Comparison of ENCODE assay signal across 36 cellular contexts in the genomic region with DNA sequence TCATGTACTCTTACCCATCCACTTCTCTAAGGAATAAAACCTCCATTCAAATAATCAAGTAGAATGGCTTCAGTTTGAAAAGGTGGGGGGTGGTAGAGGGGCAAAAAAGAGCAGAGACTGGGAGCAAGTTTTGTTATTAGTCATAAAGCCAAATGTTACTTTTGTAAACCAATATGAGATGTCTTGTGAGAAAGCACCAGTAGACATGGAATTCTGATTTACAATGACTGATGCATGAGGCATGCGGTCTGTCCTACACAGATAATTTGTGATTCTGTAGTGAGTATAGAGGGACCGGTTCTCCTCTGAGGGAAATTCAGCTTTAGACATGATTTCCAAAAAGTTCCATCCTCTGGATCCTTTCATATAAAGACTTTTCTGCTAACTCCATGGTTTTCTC. TPM values are rescaled to one million over a fixed set of nuclear protein-coding genes. Genes with fewer than 3 reads are reported as not detected.
DNase-seq lines count a peak whose midpoint lies in the region; ATAC-seq and TF ChIP-seq lines count a peak whose summit lies in the region.
"Had no signal": no experiment of that assay in that cellular context is flagged by ENCODE, and none has a peak within 500 bp of the region (broad histone marks: within the 10 kb centered on the region; RNA-seq: fewer than 3 reads in every experiment).

No MANE protein-coding gene starts in this region.

- no peak overlapping the region for H3K27ac ChIP-seq in brain microvascular endothelial cell
- H3K27ac ChIP-seq: BLaER1, coronary artery, left lung, ovary, PC-9, tibial nerve, VCaP had no signal

- in situ Hi-C loops in brain microvascular endothelial cell (cut with HindIII; ENCODE audit: low pct_ligation_motif_present, low sequenced_read_pairs) = no loop called here

- peaks cover 3% of the 10 kb centered on the region; the same call in 1 of the 2 replicates for H3K9me3 ChIP-seq in MG63
- H3K9me3 ChIP-seq: ovary had no signal

- H3K27me3 ChIP-seq in brain microvascular endothelial cell (replicated peaks) (no peaks in the 10 kb centered on the region), MG63 (no peaks in the 10 kb centered on the region)
- H3K27me3 ChIP-seq: BLaER1, left lung, ovary, tibial nerve had no signal

- no peak for ATAC-seq in sciatic nerve
- ATAC-seq: HCT116; HepG2; left lung; naive thymus-derived CD4-positive, alpha-beta T cell had no signal

- intact Hi-C loops in sciatic nerve (cut with DNase I) = no loop called here

- H3K36me3 ChIP-seq in brain microvascular endothelial cell (replicated peaks) (no peaks in the 10 kb centered on the region), MG63 (no peaks in the 10 kb centered on the region)
- H3K36me3 ChIP-seq: BLaER1, left lung, ovary, tibial nerve had no signal

- DNase-seq in AG10803 (ENCODE audit: low read depth) (peak; percentile 52), HT1080 (ENCODE audit: low read depth) (peak; percentile 20), brain microvascular endothelial cell (peak; percentile 70), myocyte (ENCODE audit: low read depth) (peak; percentile 39), MG63 (no peak), HT-29 (ENCODE audit: low spot score) (no peak), MV-4-11 (lab: John Stamatoyannopoulos, UW) (no peak), sciatic nerve (ENCODE audit: low spot score) (no peak)
- DNase-seq: activated CD4-positive, alpha-beta T cell treated with anti-CD3 and anti-CD28 coated beads for 48 hours; activated gamma-delta T cell; activated naive CD8-positive, alpha-beta T cell treated with anti-CD3 and anti-CD28 coated beads, Interleukin-2, amount 10 ng/mL, durations not matched to agents 7 days and 5 days; activated T-cell treated with anti-CD3 and anti-CD28 coated beads, Interleukin-2, amount 50 U/mL, for 24 hours; DMS53; hippocampal formation; Kasumi-1; left lung; naive thymus-derived CD4-positive, alpha-beta T cell; NCI-H1092; NCI-H187; NCI-H2171 treated with DMSO at 0.1 percent for 48 hours; NCI-H524; NK-92 treated with Interleukin-12 subunit alpha and Interleukin-12 subunit beta, amount 100 ng/mL, for 24 hours; ovary; PC-9; retina; SHP77; stimulated activated CD4-positive, alpha-beta T cell treated with anti-CD3 and anti-CD28 coated beads, Interleukin-1b, Interleukin-23, amount 100 ng/mL, for 48 hours; stimulated activated CD8-positive, alpha-beta memory T cell treated with anti-CD3 and anti-CD28 coated beads, Interleukin-4, amount 100 ng/mL, for 48 hours had no signal

- TF ChIP-seq CTCF in AG10803 (conservative IDR thresholded peaks at IDR 0.05; ENCODE audit: low read length) (no peak), brain microvascular endothelial cell (IDR thresholded peaks at IDR 0.05; ENCODE audit: low read depth, low read length, missing control alignments) (no peak)

- no peak overlapping the region for H3K4me3 ChIP-seq in AG10803 (ENCODE audit: low read length)
- H3K4me3 ChIP-seq in brain microvascular endothelial cell (ENCODE audit: low read depth, low read length) = no peak overlapping the region
- no peak overlapping the region for H3K4me3 ChIP-seq in MG63
- H3K4me3 ChIP-seq: BLaER1, coronary artery, left lung, ovary, PC-9, smooth muscle cell, tibial nerve had no signal

RNA-seq across cellular contexts. Expression of a gene that starts 12.9 kb away (rescaled TPM):
- total RNA-seq in HT1080 (2014; rRNA removed; shearing (Covaris generic)) = 1.2 and 1.7 TPM in 2 replicates
- polyA plus RNA-seq in HT1080 (2015; cell fraction: cytosol; rRNA removed) = 0.29 and 0.33 TPM in 2 replicates
- polyA plus RNA-seq in HT1080 (2015; cell fraction: nucleus; rRNA removed) = 0.66 and 0.72 TPM in 2 replicates
- total RNA-seq in myocyte (1.7 and 2.4 TPM in 2 replicates), sciatic nerve (7.6 TPM)
- 0.23 TPM for polyA plus RNA-seq in myocyte (2012)
- not detected in 2 replicates for total RNA-seq in MG63 (2014; rRNA removed; shearing (Covaris generic); ENCODE audit: low replicate concordance)
- 0.08 and 0.26 TPM in 2 replicates for total RNA-seq in HT-29 (2014; rRNA removed; shearing (Covaris generic))
- total RNA-seq: activated CD8-positive, alpha-beta memory T cell treated with anti-CD3 and anti-CD28 coated beads for 36 hours; HepG2; smooth muscle cell had no signal
- polyA plus RNA-seq: naive thymus-derived CD4-positive, alpha-beta T cell; smooth muscle cell had no signal

Comparison
In these comparisons a context has a peak if more than half of its experiments do, and no peak if none do; other contexts are left out.
1. DNase-seq: peak in AG10803 (single experiment), HT1080 (single experiment), brain microvascular endothelial cell (single experiment) and myocyte (single experiment); none in MG63 (single experiment), HT-29 (single experiment), MV-4-11 (single experiment) and sciatic nerve (single experiment).